In the genomic region with DNA sequence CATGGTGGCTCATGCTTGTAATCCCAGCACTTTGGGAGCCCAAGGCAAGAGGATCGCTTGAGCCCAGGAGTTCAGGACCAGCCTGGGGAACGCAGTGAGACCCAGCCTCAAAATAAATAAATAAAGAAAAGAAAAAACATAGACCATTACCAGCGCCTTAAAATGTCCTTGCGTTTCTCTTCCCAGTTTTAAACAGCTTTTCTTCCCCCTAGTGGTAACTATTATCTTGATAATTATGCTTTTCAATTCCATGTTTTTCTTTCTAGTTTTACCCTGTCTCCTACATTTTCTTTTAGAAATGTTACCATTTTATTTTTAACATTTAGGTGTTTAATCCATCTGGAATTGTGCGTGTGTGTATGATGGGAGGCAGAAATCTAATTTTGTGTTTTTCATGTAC, we compare ENCODE assay signal across 1 cellular context.
TF ChIP-seq lines count a peak whose summit lies in the region.

No MANE protein-coding gene starts in this region.

TF ChIP-seq in endothelial cell of umbilical vein, 7 proteins besides CTCF, POLR2A, EP300 and RAD21:
- TF ChIP-seq JUN (IDR thresholded peaks at IDR 0.05; ENCODE audit: borderline replicate concordance, insufficient read depth, insufficient read length, low read depth) (no peak), FOS (IDR thresholded peaks at IDR 0.05; ENCODE audit: borderline replicate concordance, insufficient read depth, low read length) (no peak), MYC (IDR thresholded peaks at IDR 0.05; ENCODE audit: low read depth, low read length) (no peak), POLR2AphosphoS5 (IDR thresholded peaks at IDR 0.05; ENCODE audit: insufficient read depth, low read depth, low read length) (no peak), EZH2 (IDR thresholded peaks at IDR 0.05; ENCODE audit: borderline replicate concordance, low read depth, low read length, severe bottlenecking) (no peak), GATA2 (IDR thresholded peaks at IDR 0.05; ENCODE audit: insufficient read depth, insufficient read length, low read depth, low read length) (no peak)
- TF ChIP-seq, protein P1, sequence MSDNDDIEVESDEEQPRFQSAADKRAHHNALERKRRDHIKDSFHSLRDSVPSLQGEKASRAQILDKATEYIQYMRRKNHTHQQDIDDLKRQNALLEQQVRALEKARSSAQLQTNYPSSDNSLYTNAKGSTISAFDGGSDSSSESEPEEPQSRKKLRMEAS (IDR thresholded peaks at IDR 0.05; ENCODE audit: insufficient read depth, insufficient read length) = no peak
